9 cellular contexts compared by ENCODE assay signal in the genomic region with DNA sequence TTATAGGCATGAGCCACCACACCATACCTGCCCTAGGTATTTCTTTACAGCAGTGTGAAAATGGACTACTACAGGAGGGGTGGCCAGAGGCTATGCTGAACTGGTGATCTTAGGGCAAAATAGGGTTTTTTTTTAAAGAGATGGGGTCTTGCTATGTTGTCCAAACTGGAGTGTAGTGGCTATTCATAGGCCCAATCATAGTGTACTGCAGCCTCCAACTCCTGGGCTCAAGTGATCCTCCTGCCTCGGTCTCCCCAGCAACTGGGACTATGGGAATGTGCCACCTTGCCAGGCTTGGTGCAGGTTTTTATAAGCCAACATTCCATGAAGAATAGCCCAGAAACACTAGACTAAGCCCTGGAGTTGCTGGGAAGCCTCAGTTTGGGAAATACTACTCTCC.
"Had no signal": no experiment of that assay in that cellular context is flagged by ENCODE, and none has a peak within 500 bp of the region (broad histone marks: within the 10 kb centered on the region; RNA-seq: fewer than 3 reads in every experiment).

No MANE protein-coding gene starts in this region.

- H3K9me3 Mint-ChIP-seq: HFFc6 had no signal

- H3K36me3 ChIP-seq: HAP-1 had no signal

- FAIRE-seq: HTR-8/SVneo had no signal

- H3K9me3 ChIP-seq: HAP-1 had no signal

- H3K4me3 Mint-ChIP-seq: HFFc6 had no signal

- H3K4me3 ChIP-seq: GM23248, HAP-1 had no signal

- ATAC-seq: HCT116 had no signal

- H3K4me2 ChIP-seq: KMS-11 had no signal

- H3K27ac Mint-ChIP-seq: HFFc6 had no signal

- DNase-seq: GM23248, H7, HFFc6, IMR-90, KBM-7 had no signal

- H3K27ac ChIP-seq: GM23248, KMS-11 had no signal

- H2AFZ ChIP-seq: GM23248 had no signal

- H3K9ac ChIP-seq: GM23248, KMS-11 had no signal
